19 cellular contexts compared by ENCODE assay signal in the genomic region with DNA sequence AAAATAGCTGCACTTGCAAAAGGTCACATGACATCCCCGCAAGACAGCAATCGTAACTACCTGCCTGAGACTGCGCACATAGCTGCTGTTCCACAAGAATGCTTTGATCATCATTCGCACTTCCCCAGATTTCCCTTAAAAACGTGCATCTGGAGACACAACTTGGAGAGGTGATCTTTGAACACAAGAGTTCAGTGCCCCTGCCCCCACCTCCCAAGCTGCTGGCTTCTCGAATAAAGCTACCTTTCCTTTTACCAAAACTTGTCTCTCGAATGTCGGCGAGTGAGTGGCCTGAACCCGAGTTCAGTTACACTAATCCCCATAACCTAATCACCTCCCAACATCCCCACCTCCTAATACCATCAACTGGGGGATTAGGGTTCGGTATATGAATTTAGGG.
"Had no signal": no experiment of that assay in that cellular context is flagged by ENCODE, and none has a peak within 500 bp of the region (broad histone marks: within the 10 kb centered on the region; RNA-seq: fewer than 3 reads in every experiment).

No MANE protein-coding gene starts in this region.

- H3K27me3 ChIP-seq: Peyer's patch, SJCRH30 had no signal

- H3K4me1 ChIP-seq: Peyer's patch, SJCRH30 had no signal

- H2AFZ ChIP-seq: PC-9 had no signal

- H3K4me3 ChIP-seq: PC-9, Peyer's patch, SJCRH30 had no signal

- DNase-seq: KBM-7, NCI-H1092, NCI-H1436, NCI-H187, NCI-H2029, NCI-H2081 treated with DMSO at 0.1 percent for 48 hours, NCI-H2171, NCI-H226, NCI-H446, NCI-H510A, NCI-H524 treated with DMSO at 0.1 percent for 48 hours, NCI-H69, NCI-H774, PC-9, Peyer's patch, SHP77 treated with DMSO at 0.1 percent for 48 hours, SJCRH30 had no signal

- H3K27ac ChIP-seq: PC-9, Peyer's patch, SJCRH30 had no signal

- H3K9me3 ChIP-seq: Peyer's patch, SJCRH30 had no signal

- H3K36me3 ChIP-seq: SJCRH30 had no signal

- ATAC-seq: Right ventricle myocardium inferior, SK-N-SH treated with all-trans-retinoic acid at 6 μM for 48 hours had no signal
